22 cellular contexts compared by ENCODE assay signal in the genomic region with DNA sequence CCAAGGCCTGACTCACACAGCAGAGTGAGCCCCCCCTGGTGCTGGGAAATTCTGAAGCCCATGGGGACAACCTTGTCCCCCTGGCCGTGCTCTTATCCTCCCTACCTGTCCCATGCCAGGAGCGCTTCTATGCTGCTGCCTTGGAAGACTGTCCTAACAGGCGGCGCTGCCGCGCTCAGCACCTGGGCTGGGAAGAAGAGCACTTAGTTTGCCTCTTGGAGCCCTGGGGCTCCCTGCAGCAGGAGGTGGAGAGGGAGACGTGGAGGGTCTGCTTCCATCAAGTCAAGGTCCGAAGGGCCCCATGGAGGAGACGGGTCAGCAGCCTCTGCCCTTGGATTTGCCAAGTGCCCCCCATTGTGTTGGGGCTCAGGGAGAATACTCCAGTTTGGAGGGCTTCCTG.
DNase-seq lines count a peak whose midpoint lies in the region; ATAC-seq, FAIRE-seq and TF ChIP-seq lines count a peak whose summit lies in the region.
"Had no signal": no experiment of that assay in that cellular context is flagged by ENCODE, and none has a peak within 500 bp of the region (broad histone marks: within the 10 kb centered on the region; RNA-seq: fewer than 3 reads in every experiment).

No MANE protein-coding gene starts in this region.

- H3K4me1 ChIP-seq in cardiac muscle cell (ENCODE audit: low read depth) (peaks cover 26% of the 10 kb centered on the region), ascending aorta (peaks cover 12 to 31% of the 10 kb centered on the region in 2 donors), muscle layer of colon (ENCODE audit: insufficient read depth, low read length) (peaks cover 59% of the 10 kb centered on the region), thoracic aorta (ENCODE audit: control insufficient read depth in 1 of 2, low read depth in 2 of 2) (peaks cover 26 to 74% of the 10 kb centered on the region in 2 donors), pancreas (no peaks in the 10 kb centered on the region)

- WGBS in pancreas, 2 donors, result 88 to 93% methylated on average over 9 of the region's 9 CpGs

- H3K9ac ChIP-seq in muscle layer of colon (ENCODE audit: low read length), result no peak overlapping the region
- H3K9ac ChIP-seq: GM23248 had no signal

- ATAC-seq in Right ventricle myocardium superior (ENCODE audit: poor library complexity), result no peak
- no peak for ATAC-seq in thoracic aorta (ENCODE audit: insufficient number of reproducible peaks, low FRiP score, low read depth)
- no peak for ATAC-seq in pancreas

- intact Hi-C loops in Right ventricle myocardium superior (cut with DNase I) (no loop called here), ascending aorta (cut with DNase I) (no loop called here), pancreas (cut with DNase I) (no loop called here)

- H3K9me3 ChIP-seq in cardiac muscle cell (ENCODE audit: low read depth) (no peaks in the 10 kb centered on the region), ascending aorta (no peaks in the 10 kb centered on the region), muscle layer of colon (ENCODE audit: low read length) (no peaks in the 10 kb centered on the region), thoracic aorta (no peaks in the 10 kb centered on the region), pancreas (no peaks in the 10 kb centered on the region)

- DNase-seq in cardiac muscle cell (ENCODE audit: low read depth in 1 of 2, low spot score in 1 of 2) (no peak), Right ventricle myocardium superior (no peak), ascending aorta (ENCODE audit: low spot score in 2 of 2) (no peak), thoracic aorta (ENCODE audit: low spot score) (no peak), CD1c-positive myeloid dendritic cell (ENCODE audit: extremely low spot score) (no peak), pancreas (no peak)
- no peak for DNase-seq in activated CD8-positive, alpha-beta memory T cell treated with anti-CD3 and anti-CD28 coated beads, Interleukin-2, amount 50 U/mL, for 4 hours
- DNase-seq: C1 segment of cervical spinal cord, Calu3, DMS153, DND-41, GM23248, NCI-H1048, NCI-H1694, NCI-H2029 treated with DMSO at 0.1 percent for 48 hours, NCI-H446 treated with DMSO at 0.1 percent for 48 hours, RPMI8226, SHP77 treated with DMSO at 0.1 percent for 48 hours had no signal

- H3K27ac ChIP-seq in cardiac muscle cell, result peak overlapping the region; percentile 70
- H3K27ac ChIP-seq in ascending aorta, result peak overlapping the region; percentile 60
- peak overlapping the region; percentile 72 for H3K27ac ChIP-seq in muscle layer of colon (ENCODE audit: low read depth, low read length)
- H3K27ac ChIP-seq in thoracic aorta, result peak overlapping the region; percentile 41 to 55
- H3K27ac ChIP-seq in pancreas, result no peak overlapping the region
- H3K27ac ChIP-seq: GM23248, HL-60 had no signal

- H3K36me3 ChIP-seq in cardiac muscle cell (no peaks in the 10 kb centered on the region), ascending aorta (no peaks in the 10 kb centered on the region), muscle layer of colon (ENCODE audit: insufficient read depth, low read length) (no peaks in the 10 kb centered on the region), thoracic aorta (no peaks in the 10 kb centered on the region), pancreas (no peaks in the 10 kb centered on the region)

- H3K27me3 ChIP-seq in cardiac muscle cell (no peaks in the 10 kb centered on the region), ascending aorta (no peaks in the 10 kb centered on the region), muscle layer of colon (ENCODE audit: control insufficient read depth in 1 of 2, insufficient read depth in 2 of 2, low read length in 2 of 2) (no peaks in the 10 kb centered on the region), thoracic aorta (replicated peaks; ENCODE audit: insufficient read depth) (no peaks in the 10 kb centered on the region), pancreas (no peaks in the 10 kb centered on the region)

- H3K4me3 ChIP-seq in cardiac muscle cell (no peak overlapping the region), ascending aorta (no peak overlapping the region), muscle layer of colon (ENCODE audit: low read depth in 1 of 2, low read length in 2 of 2) (no peak overlapping the region), thoracic aorta (no peak overlapping the region), pancreas (no peak overlapping the region)
- H3K4me3 ChIP-seq: GM23248 had no signal

- FAIRE-seq in pancreas (lab: Jason Lieb, UNC), result no peak
- FAIRE-seq: A204.1, GM18507 had no signal

- TF ChIP-seq CTCF in cardiac muscle cell (IDR thresholded peaks at IDR 0.05; ENCODE audit: low read depth, low read length) (no peak), ascending aorta (IDR thresholded peaks at IDR 0.05) (no peak), thoracic aorta (IDR thresholded peaks at IDR 0.05) (no peak), pancreas (IDR thresholded peaks at IDR 0.05) (no peak)

Comparison
In these comparisons a context has a peak if more than half of its experiments do, and no peak if none do; other contexts are left out.
1. H3K27ac ChIP-seq: peak in cardiac muscle cell (single experiment), ascending aorta (2 of 2), muscle layer of colon (single experiment) and thoracic aorta (2 of 2); none in pancreas (0 of 4).